In the genomic region with DNA sequence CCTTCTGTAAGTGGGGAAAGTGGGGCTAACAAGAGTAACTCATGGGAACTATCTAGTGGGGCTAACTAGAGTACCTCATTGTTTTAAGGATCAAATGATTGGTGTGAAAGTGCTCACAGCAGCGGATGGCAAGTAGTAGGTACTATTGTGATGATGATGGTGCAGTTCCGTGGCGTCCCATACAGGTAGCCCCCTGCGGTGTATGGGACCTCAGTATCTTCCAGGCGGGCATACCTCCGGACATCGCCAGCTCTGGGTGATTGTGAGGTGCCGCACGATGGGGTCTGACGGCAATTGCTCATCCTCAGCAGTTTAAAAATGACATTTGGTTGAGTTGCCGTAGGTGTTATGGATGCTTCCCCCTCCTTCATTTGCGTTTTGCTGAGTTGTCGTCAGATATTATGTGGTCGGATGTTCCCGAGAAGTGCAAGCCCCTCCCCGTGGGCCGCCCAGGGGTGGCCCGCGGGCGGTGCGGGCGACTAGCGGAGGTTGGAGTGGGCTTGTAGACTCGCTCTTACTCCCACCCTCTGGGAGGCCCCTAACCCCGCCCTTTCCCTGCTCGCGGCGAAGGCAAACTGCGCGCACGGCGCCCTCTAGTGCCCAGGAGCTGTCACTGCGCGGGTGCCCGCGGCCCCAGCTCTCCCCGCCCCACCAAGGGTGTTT, we compare ENCODE assay signal across 8 cellular contexts. TPM values are rescaled to one million over a fixed set of nuclear protein-coding genes. Genes with fewer than 3 reads are reported as not detected.
A peak's percentile ranks its signal among the peaks of the same experiment; 100 is the strongest.
DNase-seq lines count a peak whose midpoint lies in the region; ATAC-seq lines count a peak whose summit lies in the region.

No MANE protein-coding gene starts in this region.

- peak overlapping the region; percentile 64 for H3K4me2 ChIP-seq in mesenchymal stem cell (ENCODE audit: low read length, poor library complexity, severe bottlenecking)

- 6% methylated on average over 29 of the region's 37 CpGs for WGBS in mesenchymal stem cell

- no peaks in the 10 kb centered on the region for H3K79me2 ChIP-seq in ACC112 (ENCODE audit: control insufficient read depth, insufficient read depth, low read length, unreplicated experiment)

- peaks cover 36% of the 10 kb centered on the region for H3K27me3 Mint-ChIP-seq in activated CD4-positive, alpha-beta T cell treated with anti-CD3 and anti-CD28 coated beads, Interleukin-2, amount 10 ng/mL, durations not matched to agents 7 days and 5 days

- no peaks in the 10 kb centered on the region for H3K36me3 ChIP-seq in ACC112 (ENCODE audit: insufficient read depth, low read length)
- no peaks in the 10 kb centered on the region for H3K36me3 ChIP-seq in mesenchymal stem cell (ENCODE audit: control insufficient read depth in 1 of 2, insufficient read depth in 2 of 2, low read depth in 1 of 2, low read length in 2 of 2)

- no peak overlapping the region for H3K27ac Mint-ChIP-seq in activated CD4-positive, alpha-beta T cell treated with anti-CD3 and anti-CD28 coated beads, Interleukin-2, amount 10 ng/mL, durations not matched to agents 7 days and 5 days

- ATAC-seq in GM18519 (IDR thresholded peaks at IDR 0.05; ENCODE audit: low FRiP score, unreplicated experiment) (peak; percentile 98), HG03045 (IDR thresholded peaks at IDR 0.05; ENCODE audit: unreplicated experiment) (peak; percentile 99)

- H4K91ac ChIP-seq in mesenchymal stem cell (ENCODE audit: low read length) = no peak overlapping the region

- H3K27ac ChIP-seq in ACC112 (ENCODE audit: low read depth, low read length) (no peak overlapping the region), mesenchymal stem cell (ENCODE audit: low read length, poor library complexity, severe bottlenecking) (no peak overlapping the region)

- H3K27me3 ChIP-seq in ACC112 (ENCODE audit: insufficient read depth, low read length) (peaks cover 42% of the 10 kb centered on the region), mesenchymal stem cell (ENCODE audit: control insufficient read depth in 1 of 2, insufficient read depth in 1 of 2, low read length in 2 of 2) (peaks cover 18 to 58% of the 10 kb centered on the region in 2 experiments)

- no peaks in the 10 kb centered on the region for H3K9me3 Mint-ChIP-seq in activated CD4-positive, alpha-beta T cell treated with anti-CD3 and anti-CD28 coated beads, Interleukin-2, amount 10 ng/mL, durations not matched to agents 7 days and 5 days

- H3K4me3 ChIP-seq in ACC112 (ENCODE audit: low read depth, low read length) = peak overlapping the region; percentile 70
- peak overlapping the region; percentile 26 to 76 for H3K4me3 ChIP-seq in mesenchymal stem cell (ENCODE audit: insufficient read depth in 1 of 2, low read depth in 1 of 2, low read length in 2 of 2)

- no peak overlapping the region for H3K4ac ChIP-seq in mesenchymal stem cell (ENCODE audit: low read depth in 1 of 2, low read length in 2 of 2)

- H3K9ac ChIP-seq in mesenchymal stem cell (ENCODE audit: low read length) = peak overlapping the region; percentile 67

- H2BK5ac ChIP-seq in mesenchymal stem cell (ENCODE audit: low read depth, low read length, poor library complexity, severe bottlenecking) = no peak overlapping the region

- H2AFZ ChIP-seq in ACC112 (ENCODE audit: low read length, unreplicated experiment) = no peak overlapping the region
- peak overlapping the region; percentile 44 for H2AFZ ChIP-seq in mesenchymal stem cell (ENCODE audit: low read depth, low read length)

- peaks cover 14% of the 10 kb centered on the region for H3K4me1 Mint-ChIP-seq in activated CD4-positive, alpha-beta T cell treated with anti-CD3 and anti-CD28 coated beads, Interleukin-2, amount 10 ng/mL, durations not matched to agents 7 days and 5 days

- H3K9me3 ChIP-seq in mesenchymal stem cell (ENCODE audit: control insufficient read depth, low read length) = no peaks in the 10 kb centered on the region

- no peak overlapping the region for H3K18ac ChIP-seq in mesenchymal stem cell (ENCODE audit: low read depth in 1 of 2, low read length in 2 of 2)

- H2BK12ac ChIP-seq in mesenchymal stem cell (ENCODE audit: low read length in 2 of 2) = no peak overlapping the region

- POLR2A ChIA-PET in activated CD4-positive, alpha-beta T cell treated with anti-CD3 and anti-CD28 coated beads, Interleukin-2, amount 10 ng/mL, durations not matched to agents 7 days and 5 days (lab: Charles Lee) = no interaction called here

- no peaks in the 10 kb centered on the region for H3K79me1 ChIP-seq in mesenchymal stem cell (replicated peaks; ENCODE audit: low read length, poor library complexity, severe bottlenecking)

- CTCF ChIA-PET in activated CD4-positive, alpha-beta T cell treated with anti-CD3 and anti-CD28 coated beads, Interleukin-2, amount 10 ng/mL, durations not matched to agents 7 days and 5 days (lab: Charles Lee) = interaction anchor here (0.6 to 2.7 kb wide), 9 partner anchors 12 to 111 kb away, joined by 3 to 17 read pairs (median 3); a partner anchor contains a TSS

- no peak overlapping the region for H2BK15ac ChIP-seq in mesenchymal stem cell (ENCODE audit: low read depth, poor library complexity, severe bottlenecking)

- H3K36me3 Mint-ChIP-seq in activated CD4-positive, alpha-beta T cell treated with anti-CD3 and anti-CD28 coated beads, Interleukin-2, amount 10 ng/mL, durations not matched to agents 7 days and 5 days (ENCODE audit: low read depth) = no peaks in the 10 kb centered on the region

- DNase-seq in NCI-H226 (peak; percentile 26), dermis blood vessel endothelial cell (peak; percentile 55), mesenchymal stem cell (peak; percentile 33)
- peak; percentile 76 for DNase-seq in activated CD4-positive, alpha-beta T cell treated with anti-CD3 and anti-CD28 coated beads, Interleukin-2, amount 10 ng/mL, durations not matched to agents 7 days and 5 days
- DNase-seq in stimulated activated CD8-positive, alpha-beta memory T cell treated with anti-CD3 and anti-CD28 coated beads, Interleukin-12 subunit alpha, Interleukin-12 subunit beta, amount 100 ng/mL, for 1 hour (ENCODE audit: low read depth) = peak; percentile 63

- H2AK5ac ChIP-seq in mesenchymal stem cell (ENCODE audit: low read length, severe bottlenecking) = no peak overlapping the region

- H3K23ac ChIP-seq in mesenchymal stem cell (ENCODE audit: low read length in 2 of 2) = no peak overlapping the region

- H3K4me3 Mint-ChIP-seq in activated CD4-positive, alpha-beta T cell treated with anti-CD3 and anti-CD28 coated beads, Interleukin-2, amount 10 ng/mL, durations not matched to agents 7 days and 5 days = peak overlapping the region; percentile 75

- H2BK120ac ChIP-seq in mesenchymal stem cell (ENCODE audit: low read depth, low read length) = no peak overlapping the region

- no peak overlapping the region for H3K14ac ChIP-seq in mesenchymal stem cell (ENCODE audit: low read length in 2 of 2)

- H4K8ac ChIP-seq in mesenchymal stem cell (ENCODE audit: low read length) = no peak overlapping the region

- no peaks in the 10 kb centered on the region for H3K4me1 ChIP-seq in ACC112 (ENCODE audit: control insufficient read depth, insufficient read depth, low read length, unreplicated experiment)
- peaks cover 8% of the 10 kb centered on the region for H3K4me1 ChIP-seq in mesenchymal stem cell (ENCODE audit: control insufficient read depth, insufficient read depth, low read depth, low read length)

RNA-seq across cellular contexts. Expression of a gene that starts 18.3 kb away (rescaled TPM):
- total RNA-seq in activated CD4-positive, alpha-beta T cell treated with anti-CD3 and anti-CD28 coated beads, Interleukin-2, amount 10 ng/mL, durations not matched to agents 7 days and 5 days = not detected
- not detected in 2 replicates for total RNA-seq in dermis blood vessel endothelial cell
- not detected for polyA plus RNA-seq in mesenchymal stem cell (2013, experiment 1 of 2)
- polyA plus RNA-seq in mesenchymal stem cell (2013, experiment 2 of 2) = not detected

Comparison
In these comparisons a context has a peak if more than half of its experiments do, and no peak if none do; other contexts are left out.
1. DNase-seq: peak in every context shown above with its lines; median percentile 76 in activated CD4-positive, alpha-beta T cell treated with anti-CD3 and anti-CD28 coated beads, Interleukin-2, amount 10 ng/mL, durations not matched to agents 7 days and 5 days; 63 in stimulated activated CD8-positive, alpha-beta memory T cell treated with anti-CD3 and anti-CD28 coated beads, Interleukin-12 subunit alpha, Interleukin-12 subunit beta, amount 100 ng/mL, for 1 hour; 55 in dermis blood vessel endothelial cell; 33 in mesenchymal stem cell; 26 in NCI-H226.